22 cellular contexts compared by ENCODE assay signal in the genomic region with DNA sequence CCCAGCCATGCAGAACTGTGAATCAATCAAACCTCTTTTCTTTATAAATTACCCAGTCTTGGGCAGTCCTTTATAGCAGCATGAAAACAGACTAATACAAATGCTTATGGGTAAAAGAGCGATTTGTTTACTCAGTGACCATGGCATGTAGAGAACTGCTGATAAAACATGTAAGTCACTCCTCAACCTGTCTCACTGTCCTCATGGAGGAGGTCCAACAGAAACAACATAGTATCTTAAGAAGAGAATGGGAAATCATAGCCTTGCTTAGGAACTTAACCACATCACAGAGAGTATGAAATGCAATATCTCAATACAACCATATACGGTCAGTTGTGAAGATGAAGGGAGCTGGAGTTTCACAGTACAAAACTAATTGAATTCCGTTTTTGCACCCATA.
A peak's percentile ranks its signal among the peaks of the same experiment; 100 is the strongest.
DNase-seq lines count a peak whose midpoint lies in the region; TF ChIP-seq lines count a peak whose summit lies in the region.
"Had no signal": no experiment of that assay in that cellular context is flagged by ENCODE, and none has a peak within 500 bp of the region (broad histone marks: within the 10 kb centered on the region; RNA-seq: fewer than 3 reads in every experiment).

No MANE protein-coding gene starts in this region.

- no peaks in the 10 kb centered on the region for H3K36me3 Mint-ChIP-seq in MCF 10A (ENCODE audit: insufficient read depth, unreplicated experiment)
- H3K36me3 Mint-ChIP-seq: CD14-positive monocyte; CD8-positive, alpha-beta memory T cell had no signal

- H3K4me1 Mint-ChIP-seq in MCF 10A (ENCODE audit: insufficient read depth, unreplicated experiment): no peaks in the 10 kb centered on the region
- H3K4me1 Mint-ChIP-seq: CD14-positive monocyte; CD8-positive, alpha-beta memory T cell had no signal

- intact Hi-C loops in MCF 10A (cut with micrococcal nuclease): no loop called here

- H3K4me3 ChIP-seq in choroid plexus epithelial cell (ENCODE audit: low read depth, low read length): no peak overlapping the region
- H3K4me3 ChIP-seq: BLaER1 treated with 17β-estradiol and CSF1 and Interleukin-3, amounts not matched to agents 10 nM and 100 nM; GM12878; GM23248; HAP-1 had no signal

- CTCF ChIA-PET in MCF 10A (lab: Yijun Ruan, JAX): no interaction called here

- no TSS peak for BruUV-seq in MCF 10A (replicated peaks; lab: Mats Ljungman, UMichigan)

- H3K9me3 Mint-ChIP-seq in MCF 10A (ENCODE audit: unreplicated experiment): no peaks in the 10 kb centered on the region

- DNase-seq in H4 (ENCODE audit: low spot score) (peak; percentile 16), M059J (ENCODE audit: low read depth) (peak; percentile 64), astrocyte of the hippocampus (ENCODE audit: low read depth, low spot score) (peak; percentile 1), choroid plexus epithelial cell (ENCODE audit: low read depth) (peak; percentile 20), MCF 10A (ENCODE audit: unreplicated experiment) (no peak), mucosa of gallbladder (ENCODE audit: low spot score) (no peak), SW 1271 (lab: John Stamatoyannopoulos, UW) (no peak)
- DNase-seq in effector CD8-positive, alpha-beta T cell (lab: John Stamatoyannopoulos, UW): no peak
- DNase-seq: AML-193; BE2C; CD4-positive, alpha-beta T cell; CD8-positive, alpha-beta memory T cell; DMS 273 treated with DMSO at 0.1 percent for 48 hours; DMS79; EL; GDM1; GM23248; HFFc6 had no signal

- POLR2A ChIA-PET in MCF 10A (lab: Yijun Ruan, JAX): no interaction called here

- H3K27ac Mint-ChIP-seq in MCF 10A (ENCODE audit: low read depth, unreplicated experiment): no peak overlapping the region
- H3K27ac Mint-ChIP-seq: CD14-positive monocyte; CD4-positive, alpha-beta T cell; CD8-positive, alpha-beta memory T cell; HFFc6 had no signal

- H3K27me3 Mint-ChIP-seq in MCF 10A (ENCODE audit: insufficient read depth, unreplicated experiment): no peaks in the 10 kb centered on the region
- H3K27me3 Mint-ChIP-seq: CD4-positive, alpha-beta T cell; CD8-positive, alpha-beta memory T cell had no signal

- no peak overlapping the region for H3K4me3 Mint-ChIP-seq in MCF 10A (ENCODE audit: unreplicated experiment)
- H3K4me3 Mint-ChIP-seq: CD14-positive monocyte; CD4-positive, alpha-beta T cell; CD8-positive, alpha-beta memory T cell; HFFc6 had no signal

- TF ChIP-seq CTCF in choroid plexus epithelial cell (conservative IDR thresholded peaks at IDR 0.05; ENCODE audit: low read depth, low read length) (no peak), MCF 10A (IDR thresholded peaks at IDR 0.05; ENCODE audit: unreplicated experiment) (no peak)

Comparison
In these comparisons a context has a peak if more than half of its experiments do, and no peak if none do; other contexts are left out.
1. DNase-seq: peak in H4 (single experiment), M059J (single experiment), astrocyte of the hippocampus (single experiment) and choroid plexus epithelial cell (single experiment); none in MCF 10A (single experiment), mucosa of gallbladder (single experiment), effector CD8-positive, alpha-beta T cell (single experiment) and SW 1271 (0 of 2).